ENCODE assay signal across 22 cellular contexts in genomic region chr14:92958373-92959188, GRCh38. TPM values are rescaled to one million over a fixed set of nuclear protein-coding genes. Genes with fewer than 3 reads are reported as not detected.
DNase-seq lines count a peak whose midpoint lies in the region; ATAC-seq and TF ChIP-seq lines count a peak whose summit lies in the region.
"Had no signal": no experiment of that assay in that cellular context is flagged by ENCODE, and none has a peak within 500 bp of the region (broad histone marks: within the 10 kb centered on the region; RNA-seq: fewer than 3 reads in every experiment).

No MANE protein-coding gene starts in this region.

- H3K4me3 Mint-ChIP-seq in memory B cell, result no peak overlapping the region
- no peak overlapping the region for H3K4me3 Mint-ChIP-seq in stimulated activated memory B cell treated with anti-CD40 and anti-IgM and Interleukin-4, amounts not matched to agents 10 μg/mL and 1 μg/mL and 100 μg/mL, for 72 hours
- H3K4me3 Mint-ChIP-seq in T-helper 17 cell, result no peak overlapping the region
- H3K4me3 Mint-ChIP-seq: activated T-cell treated with anti-CD3 and anti-CD28 coated beads, Interleukin-2, amount 50 U/mL, for 4 hours; CD4-positive, alpha-beta T cell had no signal

- H3K9me3 Mint-ChIP-seq in memory B cell, result no peaks in the 10 kb centered on the region
- no peaks in the 10 kb centered on the region for H3K9me3 Mint-ChIP-seq in stimulated activated memory B cell treated with anti-CD40 and anti-IgM and Interleukin-4, amounts not matched to agents 10 μg/mL and 1 μg/mL and 100 μg/mL, for 72 hours
- H3K9me3 Mint-ChIP-seq: activated naive CD4-positive, alpha-beta T cell treated with anti-CD3 and anti-CD28 coated beads, Interleukin-2, amount 50 U/mL, for 72 hours; activated T-cell treated with anti-CD3 and anti-CD28 coated beads, Interleukin-2, amount 50 U/mL, for 4 hours; brain; CD4-positive, alpha-beta T cell had no signal

- H3K27ac Mint-ChIP-seq in memory B cell (peak overlapping the region; percentile 58), T-helper 17 cell (no peak overlapping the region)
- no peak overlapping the region for H3K27ac Mint-ChIP-seq in stimulated activated memory B cell treated with anti-CD40 and anti-IgM and Interleukin-4, amounts not matched to agents 10 μg/mL and 1 μg/mL and 100 μg/mL, for 72 hours
- H3K27ac Mint-ChIP-seq: CD4-positive, alpha-beta T cell had no signal

- ATAC-seq in gastroesophageal sphincter (peak; percentile 6), memory B cell (ENCODE audit: low read depth) (no peak), T-helper 17 cell (no peak), GM21515 (IDR thresholded peaks at IDR 0.05; ENCODE audit: unreplicated experiment) (no peak)
- ATAC-seq in stimulated activated memory B cell treated with anti-CD40 and anti-IgM and Interleukin-4, amounts not matched to agents 10 μg/mL and 1 μg/mL and 100 μg/mL, for 72 hours, result no peak
- ATAC-seq: activated naive CD4-positive, alpha-beta T cell treated with anti-CD3 and anti-CD28 coated beads, Interleukin-2, amount 50 U/mL, for 72 hours; activated T-cell treated with anti-CD3 and anti-CD28 coated beads, Interleukin-2, amount 50 U/mL, for 4 hours; esophagus mucosa; HCT116; left lobe of liver had no signal

- TF ChIP-seq POLR2A in gastroesophageal sphincter (IDR thresholded peaks at IDR 0.05), result no peak

- no peak overlapping the region for H3K4me3 ChIP-seq in gastroesophageal sphincter
- H3K4me3 ChIP-seq: smooth muscle cell had no signal

- H3K36me3 Mint-ChIP-seq in memory B cell, result peaks cover 11% of the 10 kb centered on the region
- peaks cover 48% of the 10 kb centered on the region for H3K36me3 Mint-ChIP-seq in stimulated activated memory B cell treated with anti-CD40 and anti-IgM and Interleukin-4, amounts not matched to agents 10 μg/mL and 1 μg/mL and 100 μg/mL, for 72 hours
- H3K36me3 Mint-ChIP-seq in T-helper 17 cell (ENCODE audit: low read depth), result peaks cover 9% of the 10 kb centered on the region
- H3K36me3 Mint-ChIP-seq: activated naive CD4-positive, alpha-beta T cell treated with anti-CD3 and anti-CD28 coated beads, Interleukin-2, amount 50 U/mL, for 72 hours had no signal

- DNase-seq in NCI-H510A treated with DMSO at 0.1 percent for 48 hours (lab: John Stamatoyannopoulos, UW), result peak; percentile 48
- no peak for DNase-seq in NCI-H510A (lab: John Stamatoyannopoulos, UW)
- no peak for DNase-seq in memory B cell (ENCODE audit: low spot score in 2 of 2)
- DNase-seq in activated CD8-positive, alpha-beta memory T cell treated with anti-CD3 and anti-CD28 coated beads for 24 hours, result no peak
- DNase-seq in T-helper 17 cell, result no peak
- DNase-seq: activated CD4-positive, alpha-beta T cell treated with anti-CD3 and anti-CD28 coated beads, Interleukin-2, amount 50 U/mL, for 48 hours; activated T-cell treated with anti-CD3 and anti-CD28 coated beads, Interleukin-2, amount 50 U/mL, for 4 hours; CD4-positive, alpha-beta T cell; NCI-H1105; trophoblast cell had no signal

- H3K4me1 ChIP-seq in gastroesophageal sphincter, result peaks cover 1 to 38% (median 3%) of the 10 kb centered on the region in 3 donors
- H3K4me1 ChIP-seq: parathyroid adenoma had no signal

- H3K27me3 ChIP-seq in gastroesophageal sphincter, result no peaks in the 10 kb centered on the region

- H3K4me1 Mint-ChIP-seq in memory B cell (no peaks in the 10 kb centered on the region), T-helper 17 cell (no peaks in the 10 kb centered on the region)
- H3K4me1 Mint-ChIP-seq in stimulated activated memory B cell treated with anti-CD40 and anti-IgM and Interleukin-4, amounts not matched to agents 10 μg/mL and 1 μg/mL and 100 μg/mL, for 72 hours, result no peaks in the 10 kb centered on the region

- H3K9me3 ChIP-seq in gastroesophageal sphincter (no peaks in the 10 kb centered on the region), T-helper 17 cell (ENCODE audit: control insufficient read depth, low read length, poor library complexity, severe bottlenecking) (no peaks in the 10 kb centered on the region)

- 69% methylated on average over 7 of the region's 22 CpGs; no CpG with 5 or more reads in 1 of the 2 donors for WGBS in gastroesophageal sphincter (ENCODE audit: low coverage in 1 of 2), 2 donors

- TF ChIP-seq CTCF in gastroesophageal sphincter (IDR thresholded peaks at IDR 0.05), result no peak

- no peak for TF ChIP-seq EP300 in gastroesophageal sphincter (IDR thresholded peaks at IDR 0.05)

- H3K27me3 Mint-ChIP-seq in memory B cell (no peaks in the 10 kb centered on the region), T-helper 17 cell (no peaks in the 10 kb centered on the region)
- H3K27me3 Mint-ChIP-seq in stimulated activated memory B cell treated with anti-CD40 and anti-IgM and Interleukin-4, amounts not matched to agents 10 μg/mL and 1 μg/mL and 100 μg/mL, for 72 hours, result no peaks in the 10 kb centered on the region
- H3K27me3 Mint-ChIP-seq: CD4-positive, alpha-beta T cell had no signal

- H3K27ac ChIP-seq in gastroesophageal sphincter, result peak overlapping the region in 3 of 4 donors; percentile 14 to 83 (median 19)
- H3K27ac ChIP-seq: KMS-11, parathyroid adenoma had no signal

- peaks cover 0 to 89% of the 10 kb centered on the region in 2 donors for H3K36me3 ChIP-seq in gastroesophageal sphincter

RNA-seq across cellular contexts. Expression of gene CHGA, which starts 35.6 kb away (rescaled TPM):
- total RNA-seq in gastroesophageal sphincter (1 to 10 TPM in 3 of 4 donors, not detected in 1; 1.8 TPM), T-helper 17 cell (not detected)
- total RNA-seq: activated naive CD4-positive, alpha-beta T cell treated with anti-CD3 and anti-CD28 coated beads, Interleukin-2, amount 50 U/mL, for 72 hours; CD4-positive, alpha-beta T cell; dermis microvascular lymphatic vessel endothelial cell; smooth muscle cell had no signal
